21 cellular contexts compared by ENCODE assay signal in the genomic region with DNA sequence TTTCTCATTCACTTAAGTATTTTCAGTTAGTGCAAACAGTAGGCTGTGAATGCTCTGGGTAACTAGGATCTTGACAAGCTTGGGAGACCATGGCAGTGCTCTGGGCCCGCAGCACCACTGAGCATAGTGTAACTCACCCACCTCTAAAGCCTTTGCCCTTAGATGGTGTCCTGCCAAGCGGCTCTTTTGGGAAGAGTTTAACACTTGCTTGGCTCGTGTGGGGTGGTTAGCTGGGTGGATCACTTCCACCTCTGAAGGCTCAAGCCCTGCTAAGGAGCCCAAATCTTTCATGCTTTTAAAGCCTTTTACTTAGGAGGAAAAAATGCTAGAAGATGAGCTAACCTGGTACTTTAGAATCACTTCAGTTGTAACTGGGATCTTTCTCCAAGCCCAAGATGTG. TPM values are rescaled to one million over a fixed set of nuclear protein-coding genes. Genes with fewer than 3 reads are reported as not detected.
DNase-seq lines count a peak whose midpoint lies in the region; ATAC-seq and TF ChIP-seq lines count a peak whose summit lies in the region.
"Had no signal": no experiment of that assay in that cellular context is flagged by ENCODE, and none has a peak within 500 bp of the region (broad histone marks: within the 10 kb centered on the region; RNA-seq: fewer than 3 reads in every experiment).

No MANE protein-coding gene starts in this region.

- H3K27ac Mint-ChIP-seq in activated CD4-positive, alpha-beta T cell treated with anti-CD3 and anti-CD28 coated beads, Interleukin-2, amount 10 ng/mL, durations not matched to agents 24 days and 14 days: no peak overlapping the region
- peak overlapping the region in 1 of 8 donors; percentile 23 for H3K27ac Mint-ChIP-seq in CD8-positive, alpha-beta memory T cell
- H3K27ac Mint-ChIP-seq in brain (peak overlapping the region in 1 of 5 experiments; percentile 30), neural crest cell (ENCODE audit: unreplicated experiment) (no peak overlapping the region)
- H3K27ac Mint-ChIP-seq: GM23338 had no signal

- ATAC-seq in HG03457 (IDR thresholded peaks at IDR 0.05; ENCODE audit: unreplicated experiment): no peak
- ATAC-seq: GM23338 had no signal

- H3K27me3 Mint-ChIP-seq in activated CD4-positive, alpha-beta T cell treated with anti-CD3 and anti-CD28 coated beads, Interleukin-2, amount 10 ng/mL, durations not matched to agents 24 days and 14 days: no peaks in the 10 kb centered on the region
- H3K27me3 Mint-ChIP-seq in CD8-positive, alpha-beta memory T cell: no peaks in the 10 kb centered on the region
- peaks cover 6% of the 10 kb centered on the region for H3K27me3 Mint-ChIP-seq in brain
- peaks cover 28% of the 10 kb centered on the region for H3K27me3 Mint-ChIP-seq in neural crest cell (ENCODE audit: low read depth)

- H3K9me3 Mint-ChIP-seq in activated CD4-positive, alpha-beta T cell treated with anti-CD3 and anti-CD28 coated beads, Interleukin-2, amount 10 ng/mL, durations not matched to agents 24 days and 14 days: no peaks in the 10 kb centered on the region
- no peaks in the 10 kb centered on the region for H3K9me3 Mint-ChIP-seq in CD8-positive, alpha-beta memory T cell
- peaks cover 0 to 7% (median 0%) of the 10 kb centered on the region in 5 experiments for H3K9me3 Mint-ChIP-seq in brain
- no peaks in the 10 kb centered on the region for H3K9me3 Mint-ChIP-seq in neural crest cell
- H3K9me3 Mint-ChIP-seq: GM23338 had no signal

- CTCF ChIA-PET in CD8-positive, alpha-beta memory T cell (lab: Charles Lee): interaction anchor here (1.2 kb wide), 1 partner anchor 58 kb away, joined by 5 read pairs; no protein-coding TSS in a partner anchor

- no peak overlapping the region for H3K27ac ChIP-seq in CD8-positive, alpha-beta memory T cell (ENCODE audit: low read depth, low read length)
- H3K27ac ChIP-seq: ovary had no signal

- H3K4me1 Mint-ChIP-seq in activated CD4-positive, alpha-beta T cell treated with anti-CD3 and anti-CD28 coated beads, Interleukin-2, amount 10 ng/mL, durations not matched to agents 24 days and 14 days: peaks cover 13% of the 10 kb centered on the region
- H3K4me1 Mint-ChIP-seq in CD8-positive, alpha-beta memory T cell: peaks cover 11 to 26% (median 22%) of the 10 kb centered on the region in 3 donors
- H3K4me1 Mint-ChIP-seq in brain (peaks cover 35% of the 10 kb centered on the region), neural crest cell (peaks cover 43% of the 10 kb centered on the region)

- H3K4me3 ChIP-seq in CD8-positive, alpha-beta memory T cell (ENCODE audit: low read length): no peak overlapping the region
- H3K4me3 ChIP-seq: GM23338, mucosa of descending colon, ovary had no signal

- H3K9me3 ChIP-seq in CD8-positive, alpha-beta memory T cell (ENCODE audit: low read length): no peaks in the 10 kb centered on the region
- H3K9me3 ChIP-seq: left lung, mucosa of descending colon, ovary, upper lobe of left lung had no signal

- H3K36me3 Mint-ChIP-seq in activated CD4-positive, alpha-beta T cell treated with anti-CD3 and anti-CD28 coated beads, Interleukin-2, amount 10 ng/mL, durations not matched to agents 24 days and 14 days (ENCODE audit: low read depth): peaks cover 7% of the 10 kb centered on the region
- H3K36me3 Mint-ChIP-seq in CD8-positive, alpha-beta memory T cell: peaks cover 2 to 5% (median 4%) of the 10 kb centered on the region in 3 donors
- H3K36me3 Mint-ChIP-seq in brain (no peaks in the 10 kb centered on the region), neural crest cell (ENCODE audit: low read depth) (no peaks in the 10 kb centered on the region)

- intact Hi-C loops in activated CD4-positive, alpha-beta T cell treated with anti-CD3 and anti-CD28 coated beads, Interleukin-2, amount 10 ng/mL, durations not matched to agents 24 days and 14 days (cut with micrococcal nuclease): loop anchor here (2.0 to 5.0 kb wide), 2 partner anchors 17 to 32 kb away; a partner anchor contains a TSS

- peaks cover 9% of the 10 kb centered on the region for H3K4me1 ChIP-seq in CD8-positive, alpha-beta memory T cell (ENCODE audit: insufficient read depth, low read length)

- POLR2A ChIA-PET in CD8-positive, alpha-beta memory T cell (lab: Charles Lee): no interaction called here

- no peaks in the 10 kb centered on the region for H3K36me3 ChIP-seq in CD8-positive, alpha-beta memory T cell (ENCODE audit: insufficient read depth, low read length)
- H3K36me3 ChIP-seq: left lung, ovary, upper lobe of left lung had no signal

- H3K4me3 Mint-ChIP-seq in activated CD4-positive, alpha-beta T cell treated with anti-CD3 and anti-CD28 coated beads, Interleukin-2, amount 10 ng/mL, durations not matched to agents 24 days and 14 days: no peak overlapping the region
- peak overlapping the region; percentile 9 to 57 (median 41) for H3K4me3 Mint-ChIP-seq in CD8-positive, alpha-beta memory T cell
- H3K4me3 Mint-ChIP-seq in brain (peak overlapping the region; percentile 24 to 89 (median 45)), neural crest cell (peak overlapping the region; percentile 65)
- H3K4me3 Mint-ChIP-seq: GM23338 had no signal

- TF ChIP-seq CTCF in brain (conservative IDR thresholded peaks at IDR 0.05): no peak
- TF ChIP-seq CTCF in neural crest cell (conservative IDR thresholded peaks at IDR 0.05): no peak

- no peaks in the 10 kb centered on the region for H3K27me3 ChIP-seq in CD8-positive, alpha-beta memory T cell (ENCODE audit: insufficient read depth, low read length, poor library complexity, severe bottlenecking)
- H3K27me3 ChIP-seq: dorsolateral prefrontal cortex, left lung, ovary, upper lobe of left lung had no signal

- peak; percentile 50 for DNase-seq in activated CD4-positive, alpha-beta T cell treated with anti-CD3 and anti-CD28 coated beads, Interleukin-2, amount 10 ng/mL, durations not matched to agents 24 days and 14 days
- no peak for DNase-seq in activated CD4-positive, alpha-beta T cell treated with anti-CD3 and anti-CD28 coated beads, Interleukin-2, amount 50 U/mL, for 1 hour
- no peak for DNase-seq in CD8-positive, alpha-beta memory T cell
- DNase-seq in neural crest cell (ENCODE audit: low read depth, low spot score) (no peak), NCI-H146 (lab: John Stamatoyannopoulos, UW) (no peak)
- no peak for DNase-seq in activated effector memory CD4-positive, alpha-beta T cell treated with Interleukin-2 at 50 U/mL for 16 hours
- DNase-seq: activated CD4-positive, alpha-beta T cell treated with anti-CD3 and anti-CD28 coated beads, Interleukin-2, amount 50 U/mL, for 4 hours; activated T-cell treated with anti-CD3 and anti-CD28 coated beads for 4 hours; foreskin melanocyte; GF-D8; NCI-H446 treated with DMSO at 0.1 percent for 48 hours; stimulated activated naive CD4-positive, alpha-beta T cell; SW 1271 had no signal

RNA-seq across cellular contexts. Expression of a gene that starts 33.9 kb away (rescaled TPM):
- 61.7 and 61.9 TPM in 2 replicates for total RNA-seq in activated CD4-positive, alpha-beta T cell treated with anti-CD3 and anti-CD28 coated beads, Interleukin-2, amount 10 ng/mL, durations not matched to agents 24 days and 14 days
- 10 to 100 TPM; 55.1 to 60.0 TPM for total RNA-seq in CD8-positive, alpha-beta memory T cell
- 77.7 TPM for polyA plus RNA-seq in CD8-positive, alpha-beta memory T cell
- 55.9 TPM for polyA plus RNA-seq in brain (ENCODE audit: insufficient read depth, low read depth, low replicate concordance)
- 30.4 and 31.3 TPM in 2 replicates for total RNA-seq in neural crest cell

RNA-seq across cellular contexts. Expression of a gene that starts 47.1 kb away (rescaled TPM):
- total RNA-seq in activated CD4-positive, alpha-beta T cell treated with anti-CD3 and anti-CD28 coated beads, Interleukin-2, amount 10 ng/mL, durations not matched to agents 24 days and 14 days: 177 and 178 TPM in 2 replicates
- total RNA-seq in CD8-positive, alpha-beta memory T cell: 100 to 1,000 TPM; 227 to 239 TPM
- 86.8 TPM for polyA plus RNA-seq in CD8-positive, alpha-beta memory T cell
- 63.0 TPM for polyA plus RNA-seq in brain (ENCODE audit: insufficient read depth, low read depth, low replicate concordance)
- total RNA-seq in neural crest cell: 62.1 and 69.1 TPM in 2 replicates
